8 cellular contexts compared by ENCODE assay signal in the genomic region with DNA sequence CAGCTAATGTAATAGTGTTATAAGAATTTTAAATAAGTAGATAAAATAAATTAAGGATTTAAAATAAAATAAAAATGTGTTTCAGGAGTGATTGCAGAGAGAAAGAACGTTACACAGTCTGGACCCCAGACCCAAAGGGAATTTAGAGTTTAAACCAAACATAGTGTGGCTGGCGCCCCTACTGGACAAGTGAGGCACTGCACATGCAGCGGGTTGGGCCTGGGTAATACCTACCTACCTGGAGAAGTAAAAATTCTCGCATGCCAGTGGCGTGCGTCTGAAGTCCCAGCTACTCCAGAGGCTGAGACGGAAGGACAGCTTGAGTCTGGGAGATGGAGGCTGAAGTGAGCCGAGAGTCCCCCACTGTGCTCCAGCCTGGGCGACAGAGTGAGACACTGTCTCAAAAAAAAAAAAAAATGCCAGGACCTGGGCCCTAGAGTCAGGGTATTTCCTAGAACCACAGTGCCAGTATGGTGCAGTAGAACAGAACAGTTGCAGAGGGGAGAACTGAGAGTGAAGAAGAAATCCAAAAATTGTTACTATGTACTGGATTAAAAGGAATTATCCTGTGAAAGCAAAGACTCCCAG.
DNase-seq lines count a peak whose midpoint lies in the region; ATAC-seq and TF ChIP-seq lines count a peak whose summit lies in the region.

No MANE protein-coding gene starts in this region.

- DNase-seq in GM12865 (ENCODE audit: low read depth) (peak; percentile 40), UCSD-AML1 (lab: John Stamatoyannopoulos, UW; ENCODE audit: unreplicated experiment) (peak; percentile 19), endothelial cell (ENCODE audit: low spot score) (peak; percentile 61), NCI-H345 treated with DMSO at 0.1 percent for 48 hours (lab: John Stamatoyannopoulos, UW; ENCODE audit: unreplicated experiment) (no peak), SW480 (ENCODE audit: low spot score) (no peak), NCI-H2107 treated with DMSO at 0.1 percent for 48 hours (lab: John Stamatoyannopoulos, UW; ENCODE audit: unreplicated experiment) (no peak)
- DNase-seq in stimulated activated CD4-positive, alpha-beta T cell treated with anti-CD3 and anti-CD28 coated beads, Interleukin-2, amount 100 ng/mL, for 48 hours = peak; percentile 50 to 58

- no peaks in the 10 kb centered on the region for H3K9me3 Mint-ChIP-seq in endothelial cell (ENCODE audit: unreplicated experiment)

- H3K27ac Mint-ChIP-seq in endothelial cell (ENCODE audit: unreplicated experiment) = no peak overlapping the region

- H3K4me1 Mint-ChIP-seq in endothelial cell (ENCODE audit: unreplicated experiment) = no peaks in the 10 kb centered on the region

- TF ChIP-seq CTCF in GM12865 (IDR thresholded peaks at IDR 0.05; ENCODE audit: insufficient read depth, low read depth, low read length, missing control alignments) (peak; percentile 87), endothelial cell (IDR thresholded peaks at IDR 0.05; ENCODE audit: unreplicated experiment) (peak; percentile 94)

- H3K4me3 ChIP-seq in GM12865 (ENCODE audit: low read depth, low read length) = no peak overlapping the region

- H3K4me3 Mint-ChIP-seq in endothelial cell (ENCODE audit: unreplicated experiment) = no peak overlapping the region

- ATAC-seq in HG02798 (IDR thresholded peaks at IDR 0.05; ENCODE audit: poor library complexity, unreplicated experiment) = peak; percentile 72

- no peaks in the 10 kb centered on the region for H3K36me3 Mint-ChIP-seq in endothelial cell (ENCODE audit: low read depth, unreplicated experiment)

- H3K27me3 Mint-ChIP-seq in endothelial cell (ENCODE audit: unreplicated experiment) = no peaks in the 10 kb centered on the region

Comparison
In these comparisons a context has a peak if more than half of its experiments do, and no peak if none do; other contexts are left out.
1. DNase-seq: peak in GM12865 (single experiment), UCSD-AML1 (single experiment), endothelial cell (single experiment) and stimulated activated CD4-positive, alpha-beta T cell treated with anti-CD3 and anti-CD28 coated beads, Interleukin-2, amount 100 ng/mL, for 48 hours (2 of 2); none in NCI-H345 treated with DMSO at 0.1 percent for 48 hours (single experiment), SW480 (single experiment) and NCI-H2107 treated with DMSO at 0.1 percent for 48 hours (single experiment).